In the genomic region with DNA sequence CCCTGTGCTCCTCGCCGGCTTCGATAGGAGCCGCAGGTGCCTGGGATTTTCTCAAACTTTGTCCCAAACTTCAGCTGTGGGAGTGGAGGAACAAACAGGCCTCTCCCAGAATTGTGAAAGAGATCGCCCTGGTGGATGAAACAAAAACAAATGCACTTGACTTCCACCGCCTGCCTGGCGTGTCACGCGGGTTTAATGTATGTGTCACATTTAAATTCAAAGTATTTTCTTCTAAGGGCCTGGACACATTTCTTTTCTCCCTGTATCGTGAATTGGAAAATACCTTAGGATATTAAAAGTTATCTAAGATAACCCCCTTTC, we compare ENCODE assay signal across 8 cellular contexts. TPM values are rescaled to one million over a fixed set of nuclear protein-coding genes. Genes with fewer than 3 reads are reported as not detected.
A peak's percentile ranks its signal among the peaks of the same experiment; 100 is the strongest.
DNase-seq lines count a peak whose midpoint lies in the region; ATAC-seq lines count a peak whose summit lies in the region.

No MANE protein-coding gene starts in this region.

- no peaks in the 10 kb centered on the region for H3K9me3 ChIP-seq in right cardiac atrium (ENCODE audit: control insufficient read depth, low read length)

- peak overlapping the region; percentile 97 for H3K27ac Mint-ChIP-seq in activated naive CD8-positive, alpha-beta T cell treated with anti-CD3 and anti-CD28 coated beads for 36 hours

- peaks cover 46% of the 10 kb centered on the region for H3K4me1 Mint-ChIP-seq in activated naive CD8-positive, alpha-beta T cell treated with anti-CD3 and anti-CD28 coated beads for 36 hours

- peaks cover 15% of the 10 kb centered on the region for H3K36me3 Mint-ChIP-seq in activated naive CD8-positive, alpha-beta T cell treated with anti-CD3 and anti-CD28 coated beads for 36 hours

- no peaks in the 10 kb centered on the region for H3K9me3 Mint-ChIP-seq in activated naive CD8-positive, alpha-beta T cell treated with anti-CD3 and anti-CD28 coated beads for 36 hours

- DNase-seq in stimulated activated CD8-positive, alpha-beta memory T cell treated with anti-CD3 and anti-CD28 coated beads, Interleukin-4, amount 100 ng/mL, for 24 hours (ENCODE audit: low read depth), result peak; percentile 12
- no peak for DNase-seq in stimulated activated CD8-positive, alpha-beta memory T cell treated with anti-CD3 and anti-CD28 coated beads, Interleukin-4, amount 100 ng/mL, for 48 hours
- DNase-seq in NCI-H146 treated with DMSO at 0.1 percent for 48 hours (lab: John Stamatoyannopoulos, UW; ENCODE audit: unreplicated experiment) (peak; percentile 60), right cardiac atrium (no peak), superior temporal gyrus (ENCODE audit: extremely low spot score) (no peak)
- DNase-seq in activated naive CD8-positive, alpha-beta T cell treated with anti-CD3 and anti-CD28 coated beads for 36 hours, result peak; percentile 37

- peak overlapping the region; percentile 96 for H3K4me3 Mint-ChIP-seq in activated naive CD8-positive, alpha-beta T cell treated with anti-CD3 and anti-CD28 coated beads for 36 hours

- no peaks in the 10 kb centered on the region for H3K27me3 ChIP-seq in right cardiac atrium (ENCODE audit: control insufficient read depth, insufficient read depth)

- 2% methylated on average over 10 of the region's 10 CpGs for WGBS in right cardiac atrium

- H3K27ac ChIP-seq in right cardiac atrium (ENCODE audit: low read length) (peak overlapping the region; percentile 99), skin epidermis (peak overlapping the region; percentile 63 to 99 (median 97))

- no peaks in the 10 kb centered on the region for H3K4me1 ChIP-seq in right cardiac atrium (ENCODE audit: control insufficient read depth, insufficient read depth, low read length)

- H3K4me3 ChIP-seq in right cardiac atrium (ENCODE audit: low read length) (peak overlapping the region; percentile 75), skin epidermis (peak overlapping the region; percentile 58 to 97 (median 83))

- peak; percentile 23 for ATAC-seq in HG02759 (IDR thresholded peaks at IDR 0.05; ENCODE audit: unreplicated experiment)
- peak; percentile 9 to 20 for ATAC-seq in right cardiac atrium

- no peaks in the 10 kb centered on the region for H3K27me3 Mint-ChIP-seq in activated naive CD8-positive, alpha-beta T cell treated with anti-CD3 and anti-CD28 coated beads for 36 hours

- intact Hi-C loops in right cardiac atrium (cut with DNase I), result loop anchor here in 1 of 4 donors (10.0 kb wide), 1 partner anchor 55 kb away; no protein-coding TSS in a partner anchor

RNA-seq across cellular contexts. Expression of a gene that starts 0.7 kb away (rescaled TPM):
- total RNA-seq in activated naive CD8-positive, alpha-beta T cell treated with anti-CD3 and anti-CD28 coated beads for 36 hours, result 1 to 10 TPM; 5.1 to 5.5 TPM
- total RNA-seq in right cardiac atrium, result 10 to 100 TPM; 24.7 to 32.5 (median 28.6) TPM
- 16.9 TPM for polyA plus RNA-seq in right cardiac atrium

Comparison
In these comparisons a context has a peak if more than half of its experiments do, and no peak if none do; other contexts are left out.
1. DNase-seq: peak in stimulated activated CD8-positive, alpha-beta memory T cell treated with anti-CD3 and anti-CD28 coated beads, Interleukin-4, amount 100 ng/mL, for 24 hours (single experiment), NCI-H146 treated with DMSO at 0.1 percent for 48 hours (single experiment) and activated naive CD8-positive, alpha-beta T cell treated with anti-CD3 and anti-CD28 coated beads for 36 hours (single experiment); none in stimulated activated CD8-positive, alpha-beta memory T cell treated with anti-CD3 and anti-CD28 coated beads, Interleukin-4, amount 100 ng/mL, for 48 hours (single experiment), right cardiac atrium (0 of 3) and superior temporal gyrus (single experiment).